ENCODE assay signal across 25 cellular contexts in genomic region chr16:80055831-80056230, GRCh38.
"Had no signal": no experiment of that assay in that cellular context is flagged by ENCODE, and none has a peak within 500 bp of the region (broad histone marks: within the 10 kb centered on the region; RNA-seq: fewer than 3 reads in every experiment).

No MANE protein-coding gene starts in this region.

- H3K27me3 Mint-ChIP-seq: memory B cell; stimulated activated naive CD8-positive, alpha-beta T cell treated with anti-CD3 and anti-CD28 coated beads, Interleukin-15, amount 100 ng/mL, for 72 hours had no signal

- H3K27ac Mint-ChIP-seq: immature natural killer cell; memory B cell; naive thymus-derived CD8-positive, alpha-beta T cell; nephron progenitor cell; progenitor cell of endocrine pancreas; stimulated activated naive CD8-positive, alpha-beta T cell treated with anti-CD3 and anti-CD28 coated beads, Interleukin-15, amount 100 ng/mL, for 72 hours had no signal

- H3K36me3 Mint-ChIP-seq: immature natural killer cell; memory B cell; naive thymus-derived CD8-positive, alpha-beta T cell had no signal

- H3K79me2 ChIP-seq: parathyroid adenoma had no signal

- H3K4me1 ChIP-seq: lower lobe of right lung, parathyroid adenoma, right lobe of liver, upper lobe of left lung had no signal

- DNase-seq: cerebellar nuclear complex; dorsolateral prefrontal cortex; effector CD4-positive, alpha-beta T cell; hypothalamus; immature natural killer cell; left ventricle myocardium superior; lower lobe of right lung; midbrain; naive thymus-derived CD8-positive, alpha-beta T cell; nephron progenitor cell; occipital lobe; right lobe of liver; small intestine; stimulated activated CD4-positive, alpha-beta T cell treated with anti-CD3 and anti-CD28 coated beads, Interleukin-12 subunit alpha, Interleukin-12 subunit beta, amount 100 ng/mL, for 4 hours; stimulated activated CD4-positive, alpha-beta T cell treated with anti-CD3 and anti-CD28 coated beads, Interleukin-1b, Interleukin-23, amount 100 ng/mL, for 48 hours; stimulated activated CD4-positive, alpha-beta T cell treated with anti-CD3 and anti-CD28 coated beads, Interleukin-4, amount 100 ng/mL, for 1 hour; stimulated activated CD8-positive, alpha-beta memory T cell treated with anti-CD3 and anti-CD28 coated beads, Interleukin-4, amount 100 ng/mL, for 48 hours; stimulated activated naive CD4-positive, alpha-beta T cell; stimulated activated naive CD8-positive, alpha-beta T cell treated with anti-CD3 and anti-CD28 coated beads, Interleukin-15, amount 100 ng/mL, for 72 hours; testis; upper lobe of left lung had no signal

- H3K4me3 Mint-ChIP-seq: immature natural killer cell; memory B cell; naive thymus-derived CD8-positive, alpha-beta T cell; nephron progenitor cell; stimulated activated naive CD8-positive, alpha-beta T cell treated with anti-CD3 and anti-CD28 coated beads, Interleukin-15, amount 100 ng/mL, for 72 hours had no signal

- H3K4me3 ChIP-seq: dorsolateral prefrontal cortex, lower lobe of right lung, right lobe of liver, testis, tibial artery, upper lobe of left lung had no signal

- H3K27me3 ChIP-seq: right lobe of liver, testis, tibial artery, upper lobe of left lung had no signal

- H3K9ac ChIP-seq: parathyroid adenoma had no signal

- H3K9me3 Mint-ChIP-seq: immature natural killer cell; memory B cell; naive thymus-derived CD8-positive, alpha-beta T cell; nephron progenitor cell; stimulated activated naive CD8-positive, alpha-beta T cell treated with anti-CD3 and anti-CD28 coated beads, Interleukin-15, amount 100 ng/mL, for 72 hours had no signal

- H3K9me3 ChIP-seq: lower lobe of right lung, right lobe of liver, testis, tibial artery, upper lobe of left lung had no signal

- H3K27ac ChIP-seq: dorsolateral prefrontal cortex, lower lobe of right lung, parathyroid adenoma, right lobe of liver, testis, tibial artery, upper lobe of left lung had no signal

- H3K36me3 ChIP-seq: lower lobe of right lung, right lobe of liver, tibial artery, upper lobe of left lung had no signal

- H3K4me1 Mint-ChIP-seq: immature natural killer cell; memory B cell; naive thymus-derived CD8-positive, alpha-beta T cell; stimulated activated naive CD8-positive, alpha-beta T cell treated with anti-CD3 and anti-CD28 coated beads, Interleukin-15, amount 100 ng/mL, for 72 hours had no signal
